ENCODE assay signal across 8 cellular contexts in the genomic region with DNA sequence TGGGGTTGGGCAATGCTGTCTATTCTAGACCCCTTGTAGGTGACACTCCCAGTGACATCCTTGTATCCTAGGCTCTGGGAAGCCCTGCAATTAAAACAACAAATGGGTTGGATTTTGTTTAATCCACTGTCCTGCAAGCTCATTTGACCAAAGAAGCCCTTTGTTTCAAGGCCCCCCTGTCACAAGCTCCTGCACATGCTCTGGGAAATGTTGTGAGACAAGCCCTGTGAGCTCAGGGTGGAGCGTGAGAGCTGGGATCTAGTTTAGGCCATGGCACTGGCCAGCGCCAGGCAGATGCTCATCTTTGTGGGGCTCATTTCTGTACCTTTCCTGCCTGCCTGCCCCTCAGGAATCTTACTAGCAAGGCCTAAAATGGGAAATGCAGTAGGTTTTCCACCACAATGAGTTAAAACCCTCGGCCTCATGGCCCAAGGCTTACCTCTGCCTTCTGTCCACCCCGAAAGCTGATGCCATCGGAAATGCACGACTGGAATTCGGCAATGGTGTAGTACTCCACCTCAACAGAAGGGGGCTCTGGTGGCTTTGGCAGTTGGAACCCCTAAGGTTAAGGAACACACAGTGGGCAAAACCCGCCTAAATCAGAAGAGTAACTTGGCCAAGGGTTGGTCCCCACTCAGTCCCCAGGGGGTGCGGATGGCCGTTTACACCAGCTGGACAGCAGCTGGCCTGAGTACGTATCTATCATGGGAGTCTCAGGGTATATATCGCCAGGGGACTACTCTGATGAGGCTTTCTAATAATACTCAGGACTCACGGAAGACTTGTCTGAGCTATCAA.
A peak's percentile ranks its signal among the peaks of the same experiment; 100 is the strongest.
DNase-seq lines count a peak whose midpoint lies in the region; ATAC-seq and TF ChIP-seq lines count a peak whose summit lies in the region.

No MANE protein-coding gene starts in this region.

- H2AFZ ChIP-seq in HCT116 (ENCODE audit: low read depth, low read length, poor library complexity, severe bottlenecking): no peak overlapping the region

- RAD21 ChIA-PET in HCT116 (lab: Charles Lee; ENCODE audit: low non-redundant PET in 1 of 2, low total read pairs in 2 of 2, uncharacterized antibody in 2 of 2, unreplicated experiment in 2 of 2): interaction anchor here in 1 of 2 experiments (0.6 to 0.7 kb wide), 3 partner anchors 28 to 331 kb away, joined by 3 read pairs; no protein-coding TSS in a partner anchor

- no peaks in the 10 kb centered on the region for H3K4me1 Mint-ChIP-seq in T-helper 2 cell treated with Interferon-gamma antibody and Interleukin-4, amounts not matched to agents 5 μg/mL and 100 μg/mL, for 36 hours (ENCODE audit: low read depth)

- TF ChIP-seq RAD21 in HCT116 (IDR thresholded peaks at IDR 0.05; ENCODE audit: low read depth): peak; percentile 77

- CTCF ChIA-PET in HCT116 (lab: Charles Lee): interaction anchor here (0.7 to 2.8 kb wide), 8 partner anchors 9 to 107 kb away, joined by 3 to 27 read pairs (median 4); no protein-coding TSS in a partner anchor

- H3K4me2 ChIP-seq in HCT116 (ENCODE audit: low read length): no peak overlapping the region

- no peak overlapping the region for H3K4me3 ChIP-seq in HCT116 (replicated peaks in 1 of 2; ENCODE audit: low read depth in 1 of 2, low read length in 2 of 2)
- H3K4me3 ChIP-seq in choroid plexus epithelial cell (ENCODE audit: low read depth, low read length): no peak overlapping the region

- no peaks in the 10 kb centered on the region for H4K20me1 ChIP-seq in HCT116 (ENCODE audit: insufficient read depth)

- no peaks in the 10 kb centered on the region for H3K79me2 ChIP-seq in HCT116 (ENCODE audit: insufficient read depth, low read length)

- no peak overlapping the region for H3K27ac Mint-ChIP-seq in T-helper 2 cell treated with Interferon-gamma antibody and Interleukin-4, amounts not matched to agents 5 μg/mL and 100 μg/mL, for 36 hours

- no peak overlapping the region for H3K27ac ChIP-seq in HCT116 (ENCODE audit: low read depth, low read length)

- intact Hi-C loops in HCT116 (cut with micrococcal nuclease): no loop called here

- no TSS peak for BruUV-seq in HCT116 (replicated peaks; lab: Mats Ljungman, UMichigan)

- no peak overlapping the region for H3K9ac ChIP-seq in HCT116 (ENCODE audit: low read length)

- POLR2A ChIA-PET in HCT116 (lab: Charles Lee): no interaction called here

- H3K4me1 ChIP-seq in HCT116 (ENCODE audit: control insufficient read depth in 1 of 2, insufficient read depth in 2 of 2, low read length in 2 of 2): no peaks in the 10 kb centered on the region

- no peaks in the 10 kb centered on the region for H3K27me3 ChIP-seq in HCT116 (ENCODE audit: insufficient read depth, low read length)

- no peak for TF ChIP-seq POLR2A in HCT116 (IDR thresholded peaks at IDR 0.05; ENCODE audit: borderline replicate concordance, extremely low read depth, insufficient read depth, insufficient read length)

- H3K9me3 Mint-ChIP-seq in T-helper 2 cell treated with Interferon-gamma antibody and Interleukin-4, amounts not matched to agents 5 μg/mL and 100 μg/mL, for 36 hours: no peaks in the 10 kb centered on the region

- H3K36me3 ChIP-seq in HCT116 (ENCODE audit: control insufficient read depth in 1 of 2, insufficient read depth in 2 of 2, low read length in 2 of 2): no peaks in the 10 kb centered on the region

- H3K4me3 Mint-ChIP-seq in T-helper 2 cell treated with Interferon-gamma antibody and Interleukin-4, amounts not matched to agents 5 μg/mL and 100 μg/mL, for 36 hours: no peak overlapping the region

- no peaks in the 10 kb centered on the region for H3K27me3 Mint-ChIP-seq in T-helper 2 cell treated with Interferon-gamma antibody and Interleukin-4, amounts not matched to agents 5 μg/mL and 100 μg/mL, for 36 hours (ENCODE audit: low read depth)

- DNase-seq in AML-193 (lab: John Stamatoyannopoulos, UW) (peak; percentile 21 to 34), HCT116 (ENCODE audit: low read depth, low spot score) (peak; percentile 28), choroid plexus epithelial cell (ENCODE audit: low read depth) (peak; percentile 78), left lobe of liver (ENCODE audit: low spot score) (no peak), NCI-H446 treated with DMSO at 0.1 percent for 48 hours (lab: John Stamatoyannopoulos, UW) (no peak)
- DNase-seq in T-helper 2 cell treated with Interferon-gamma antibody and Interleukin-4, amounts not matched to agents 5 μg/mL and 100 μg/mL, for 36 hours (ENCODE audit: low spot score): peak; percentile 8
- peak in 4 of 6 experiments; percentile 10 to 50 (median 22) for DNase-seq in stimulated activated naive CD4-positive, alpha-beta T cell (lab: John Stamatoyannopoulos, UW)

- H3K9me2 ChIP-seq in HCT116 (ENCODE audit: insufficient read depth): no peaks in the 10 kb centered on the region

- peaks cover 6% of the 10 kb centered on the region for H3K36me3 Mint-ChIP-seq in T-helper 2 cell treated with Interferon-gamma antibody and Interleukin-4, amounts not matched to agents 5 μg/mL and 100 μg/mL, for 36 hours (ENCODE audit: low read depth)

- ATAC-seq in HCT116 (peak; percentile 84), left lobe of liver (peak; percentile 72), GM21528 (IDR thresholded peaks at IDR 0.05; ENCODE audit: low FRiP score, unreplicated experiment) (no peak)

- peak; percentile 67 to 93 (median 92); a peak in 5 of 6 replicates for TF ChIP-seq CTCF in HCT116 (IDR thresholded peaks at IDR 0.05 in 2 of 3, conservative IDR thresholded peaks at IDR 0.05 in 1 of 3; ENCODE audit: borderline replicate concordance in 1 of 3, insufficient read depth in 1 of 3, low read depth in 2 of 3, low read length in 2 of 3)
- peak; percentile 92 for TF ChIP-seq CTCF in choroid plexus epithelial cell (conservative IDR thresholded peaks at IDR 0.05; ENCODE audit: low read depth, low read length)

- H3K9me3 ChIP-seq in HCT116 (ENCODE audit: control insufficient read depth in 1 of 2, insufficient read depth in 1 of 2, low read depth in 1 of 2, low read length in 2 of 2): no peaks in the 10 kb centered on the region

TF ChIP-seq in HCT116, 20 proteins besides CTCF, POLR2A, EP300 and RAD21 (continues in another document):
- TF ChIP-seq, protein P1, sequence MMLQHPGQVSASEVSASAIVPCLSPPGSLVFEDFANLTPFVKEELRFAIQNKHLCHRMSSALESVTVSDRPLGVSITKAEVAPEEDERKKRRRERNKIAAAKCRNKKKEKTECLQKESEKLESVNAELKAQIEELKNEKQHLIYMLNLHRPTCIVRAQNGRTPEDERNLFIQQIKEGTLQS (IDR thresholded peaks at IDR 0.05): no peak
- no peak for TF ChIP-seq JUND (IDR thresholded peaks at IDR 0.05)
- TF ChIP-seq FOSL1 (IDR thresholded peaks at IDR 0.05; ENCODE audit: low read depth): no peak
- TF ChIP-seq ELF1 (IDR thresholded peaks at IDR 0.05; ENCODE audit: borderline replicate concordance, low read depth): no peak
- TF ChIP-seq EZH2phosphoT487 (IDR thresholded peaks at IDR 0.05; ENCODE audit: borderline replicate concordance): no peak
- TF ChIP-seq SP1 (IDR thresholded peaks at IDR 0.05; ENCODE audit: low read depth): no peak
- TF ChIP-seq EZH2 (IDR thresholded peaks at IDR 0.05): no peak
- TF ChIP-seq, protein P2, sequence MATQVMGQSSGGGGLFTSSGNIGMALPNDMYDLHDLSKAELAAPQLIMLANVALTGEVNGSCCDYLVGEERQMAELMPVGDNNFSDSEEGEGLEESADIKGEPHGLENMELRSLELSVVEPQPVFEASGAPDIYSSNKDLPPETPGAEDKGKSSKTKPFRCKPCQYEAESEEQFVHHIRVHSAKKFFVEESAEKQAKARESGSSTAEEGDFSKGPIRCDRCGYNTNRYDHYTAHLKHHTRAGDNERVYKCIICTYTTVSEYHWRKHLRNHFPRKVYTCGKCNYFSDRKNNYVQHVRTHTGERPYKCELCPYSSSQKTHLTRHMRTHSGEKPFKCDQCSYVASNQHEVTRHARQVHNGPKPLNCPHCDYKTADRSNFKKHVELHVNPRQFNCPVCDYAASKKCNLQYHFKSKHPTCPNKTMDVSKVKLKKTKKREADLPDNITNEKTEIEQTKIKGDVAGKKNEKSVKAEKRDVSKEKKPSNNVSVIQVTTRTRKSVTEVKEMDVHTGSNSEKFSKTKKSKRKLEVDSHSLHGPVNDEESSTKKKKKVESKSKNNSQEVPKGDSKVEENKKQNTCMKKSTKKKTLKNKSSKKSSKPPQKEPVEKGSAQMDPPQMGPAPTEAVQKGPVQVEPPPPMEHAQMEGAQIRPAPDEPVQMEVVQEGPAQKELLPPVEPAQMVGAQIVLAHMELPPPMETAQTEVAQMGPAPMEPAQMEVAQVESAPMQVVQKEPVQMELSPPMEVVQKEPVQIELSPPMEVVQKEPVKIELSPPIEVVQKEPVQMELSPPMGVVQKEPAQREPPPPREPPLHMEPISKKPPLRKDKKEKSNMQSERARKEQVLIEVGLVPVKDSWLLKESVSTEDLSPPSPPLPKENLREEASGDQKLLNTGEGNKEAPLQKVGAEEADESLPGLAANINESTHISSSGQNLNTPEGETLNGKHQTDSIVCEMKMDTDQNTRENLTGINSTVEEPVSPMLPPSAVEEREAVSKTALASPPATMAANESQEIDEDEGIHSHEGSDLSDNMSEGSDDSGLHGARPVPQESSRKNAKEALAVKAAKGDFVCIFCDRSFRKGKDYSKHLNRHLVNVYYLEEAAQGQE (IDR thresholded peaks at IDR 0.05; ENCODE audit: low read depth): no peak
- no peak for TF ChIP-seq EGR1 (IDR thresholded peaks at IDR 0.05; ENCODE audit: low read depth)
- TF ChIP-seq ZFX (IDR thresholded peaks at IDR 0.05): no peak
- TF ChIP-seq, protein P3, sequence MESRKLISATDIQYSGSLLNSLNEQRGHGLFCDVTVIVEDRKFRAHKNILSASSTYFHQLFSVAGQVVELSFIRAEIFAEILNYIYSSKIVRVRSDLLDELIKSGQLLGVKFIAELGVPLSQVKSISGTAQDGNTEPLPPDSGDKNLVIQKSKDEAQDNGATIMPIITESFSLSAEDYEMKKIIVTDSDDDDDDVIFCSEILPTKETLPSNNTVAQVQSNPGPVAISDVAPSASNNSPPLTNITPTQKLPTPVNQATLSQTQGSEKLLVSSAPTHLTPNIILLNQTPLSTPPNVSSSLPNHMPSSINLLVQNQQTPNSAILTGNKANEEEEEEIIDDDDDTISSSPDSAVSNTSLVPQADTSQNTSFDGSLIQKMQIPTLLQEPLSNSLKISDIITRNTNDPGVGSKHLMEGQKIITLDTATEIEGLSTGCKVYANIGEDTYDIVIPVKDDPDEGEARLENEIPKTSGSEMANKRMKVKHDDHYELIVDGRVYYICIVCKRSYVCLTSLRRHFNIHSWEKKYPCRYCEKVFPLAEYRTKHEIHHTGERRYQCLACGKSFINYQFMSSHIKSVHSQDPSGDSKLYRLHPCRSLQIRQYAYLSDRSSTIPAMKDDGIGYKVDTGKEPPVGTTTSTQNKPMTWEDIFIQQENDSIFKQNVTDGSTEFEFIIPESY (IDR thresholded peaks at IDR 0.05; ENCODE audit: extremely low read depth, insufficient replicate concordance, low read length): no peak
- no peak for TF ChIP-seq YY1 (IDR thresholded peaks at IDR 0.05; ENCODE audit: extremely low read depth, insufficient replicate concordance, low read depth, low read length)
- TF ChIP-seq SRF (IDR thresholded peaks at IDR 0.05; ENCODE audit: low read depth): no peak
- TF ChIP-seq CEBPB (IDR thresholded peaks at IDR 0.05; ENCODE audit: low read depth): no peak
- TF ChIP-seq SIN3A (IDR thresholded peaks at IDR 0.05; ENCODE audit: low read depth): no peak

Comparison
In these comparisons a context has a peak if more than half of its experiments do, and no peak if none do; other contexts are left out.
1. DNase-seq: peak in AML-193 (2 of 2), HCT116 (single experiment), T-helper 2 cell treated with Interferon-gamma antibody and Interleukin-4, amounts not matched to agents 5 μg/mL and 100 μg/mL, for 36 hours (single experiment), choroid plexus epithelial cell (single experiment) and stimulated activated naive CD4-positive, alpha-beta T cell (4 of 6); none in left lobe of liver (single experiment) and NCI-H446 treated with DMSO at 0.1 percent for 48 hours (single experiment).